Comparison of ENCODE assay signal across 1 cellular context in the genomic region with DNA sequence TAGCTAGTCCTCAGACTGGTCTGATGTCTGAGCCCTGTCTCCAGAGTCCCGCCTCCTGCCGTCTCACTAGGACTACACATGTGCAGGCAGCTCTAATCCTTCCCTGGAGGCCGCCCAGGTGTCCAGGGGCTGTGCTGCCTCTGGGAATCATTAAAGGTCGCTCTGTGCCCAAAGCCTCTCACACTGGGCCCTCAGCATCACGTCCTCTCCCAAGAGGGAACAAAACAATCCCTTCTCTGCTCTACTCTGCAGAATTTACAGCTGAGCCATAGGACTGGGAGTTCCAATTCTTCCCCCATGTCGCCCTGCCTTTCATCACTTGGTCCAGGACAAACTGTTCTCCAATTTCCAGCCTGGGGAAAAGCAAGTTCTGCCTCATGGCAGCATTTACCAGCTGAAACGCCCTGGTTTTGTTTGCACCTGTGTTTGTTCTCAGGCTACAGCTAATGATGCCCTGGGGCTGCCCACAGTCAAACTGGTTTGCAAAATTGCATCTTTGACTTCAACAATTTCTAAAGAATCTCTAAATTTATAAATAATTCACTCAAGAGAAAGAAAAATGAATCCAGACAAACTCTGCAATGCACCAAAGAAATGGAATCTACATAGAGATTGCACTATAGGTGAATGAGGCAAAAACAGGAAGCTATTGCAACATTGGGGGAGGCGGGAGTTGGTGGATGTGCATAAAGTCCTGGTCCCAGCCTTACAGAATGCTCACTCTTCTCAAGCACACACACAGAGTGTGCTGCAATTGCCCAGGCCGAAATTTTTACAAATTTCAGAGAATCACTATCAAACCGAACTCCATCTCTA.
TF ChIP-seq lines count a peak whose summit lies in the region.

No MANE protein-coding gene starts in this region.

TF ChIP-seq in HepG2, 621 proteins besides CTCF, POLR2A, EP300 and RAD21 (continues in another document):
- TF ChIP-seq ZNF644 (CRISPR knock-in tag; IDR thresholded peaks at IDR 0.05; ENCODE audit: low read depth) (peak; percentile 65; the same call in 1 of the 2 replicates), FOXM1 (CRISPR knock-in tag; IDR thresholded peaks at IDR 0.05) (no peak), FOXK1 (CRISPR knock-in tag; IDR thresholded peaks at IDR 0.05; ENCODE audit: borderline replicate concordance, low read depth) (no peak), ARNT (IDR thresholded peaks at IDR 0.05) (no peak), GABPA (IDR thresholded peaks at IDR 0.05; ENCODE audit: low read depth, low read length) (no peak), GABPA (CRISPR knock-in tag; IDR thresholded peaks at IDR 0.05; ENCODE audit: low read depth) (peak; percentile 49; the same call in 1 of the 2 replicates), HNRNPLL (IDR thresholded peaks at IDR 0.05; ENCODE audit: low read depth, low read length, poor library complexity, severe bottlenecking) (no peak), ZSCAN22 (CRISPR knock-in tag; IDR thresholded peaks at IDR 0.05) (no peak), ATM (IDR thresholded peaks at IDR 0.05; ENCODE audit: borderline replicate concordance) (no peak), SMAD3 (CRISPR knock-in tag; IDR thresholded peaks at IDR 0.05) (no peak), TGIF2 (CRISPR knock-in tag; IDR thresholded peaks at IDR 0.05) (peak; percentile 48; the same call in 1 of the 2 replicates), ZSCAN30 (CRISPR knock-in tag; IDR thresholded peaks at IDR 0.05) (no peak), SAFB2 (CRISPR knock-in tag; IDR thresholded peaks at IDR 0.05; ENCODE audit: borderline replicate concordance, low read depth) (no peak), ZNF382 (CRISPR knock-in tag; IDR thresholded peaks at IDR 0.05; ENCODE audit: borderline replicate concordance) (no peak), CCAR2 (optimal IDR thresholded peaks at IDR 0.05; ENCODE audit: low read depth, low read length) (no peak), FOSL2 (CRISPR knock-in tag; IDR thresholded peaks at IDR 0.05) (peak; percentile 27; the same call in 1 of the 2 replicates), KDM5A (IDR thresholded peaks at IDR 0.05; ENCODE audit: borderline replicate concordance, low read length) (peak; percentile 37; the same call in 1 of the 2 replicates), NKX3-1 (CRISPR knock-in tag; IDR thresholded peaks at IDR 0.05) (no peak), RARG (CRISPR knock-in tag; IDR thresholded peaks at IDR 0.05; ENCODE audit: low read depth) (no peak), DMAP1 (CRISPR knock-in tag; IDR thresholded peaks at IDR 0.05) (no peak), ZNF484 (CRISPR knock-in tag; IDR thresholded peaks at IDR 0.05; ENCODE audit: borderline replicate concordance, low read depth) (no peak), MXI1 (IDR thresholded peaks at IDR 0.05; ENCODE audit: borderline replicate concordance, low read depth, low read length) (no peak), ZNF446 (CRISPR knock-in tag; IDR thresholded peaks at IDR 0.05) (no peak)
- TF ChIP-seq, protein P1, sequence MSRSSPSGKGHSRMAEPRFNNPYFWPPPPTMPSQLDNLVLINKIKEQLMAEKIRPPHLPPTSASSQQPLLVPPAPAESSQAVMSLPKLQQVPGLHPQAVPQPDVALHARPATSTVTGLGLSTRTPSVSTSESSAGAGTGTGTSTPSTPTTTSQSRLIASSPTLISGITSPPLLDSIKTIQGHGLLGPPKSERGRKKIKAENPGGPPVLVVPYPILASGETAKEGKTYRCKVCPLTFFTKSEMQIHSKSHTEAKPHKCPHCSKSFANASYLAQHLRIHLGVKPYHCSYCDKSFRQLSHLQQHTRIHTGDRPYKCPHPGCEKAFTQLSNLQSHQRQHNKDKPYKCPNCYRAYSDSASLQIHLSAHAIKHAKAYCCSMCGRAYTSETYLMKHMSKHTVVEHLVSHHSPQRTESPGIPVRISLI (CRISPR knock-in tag; IDR thresholded peaks at IDR 0.05; ENCODE audit: borderline replicate concordance) = no peak
- TF ChIP-seq, protein P2, sequence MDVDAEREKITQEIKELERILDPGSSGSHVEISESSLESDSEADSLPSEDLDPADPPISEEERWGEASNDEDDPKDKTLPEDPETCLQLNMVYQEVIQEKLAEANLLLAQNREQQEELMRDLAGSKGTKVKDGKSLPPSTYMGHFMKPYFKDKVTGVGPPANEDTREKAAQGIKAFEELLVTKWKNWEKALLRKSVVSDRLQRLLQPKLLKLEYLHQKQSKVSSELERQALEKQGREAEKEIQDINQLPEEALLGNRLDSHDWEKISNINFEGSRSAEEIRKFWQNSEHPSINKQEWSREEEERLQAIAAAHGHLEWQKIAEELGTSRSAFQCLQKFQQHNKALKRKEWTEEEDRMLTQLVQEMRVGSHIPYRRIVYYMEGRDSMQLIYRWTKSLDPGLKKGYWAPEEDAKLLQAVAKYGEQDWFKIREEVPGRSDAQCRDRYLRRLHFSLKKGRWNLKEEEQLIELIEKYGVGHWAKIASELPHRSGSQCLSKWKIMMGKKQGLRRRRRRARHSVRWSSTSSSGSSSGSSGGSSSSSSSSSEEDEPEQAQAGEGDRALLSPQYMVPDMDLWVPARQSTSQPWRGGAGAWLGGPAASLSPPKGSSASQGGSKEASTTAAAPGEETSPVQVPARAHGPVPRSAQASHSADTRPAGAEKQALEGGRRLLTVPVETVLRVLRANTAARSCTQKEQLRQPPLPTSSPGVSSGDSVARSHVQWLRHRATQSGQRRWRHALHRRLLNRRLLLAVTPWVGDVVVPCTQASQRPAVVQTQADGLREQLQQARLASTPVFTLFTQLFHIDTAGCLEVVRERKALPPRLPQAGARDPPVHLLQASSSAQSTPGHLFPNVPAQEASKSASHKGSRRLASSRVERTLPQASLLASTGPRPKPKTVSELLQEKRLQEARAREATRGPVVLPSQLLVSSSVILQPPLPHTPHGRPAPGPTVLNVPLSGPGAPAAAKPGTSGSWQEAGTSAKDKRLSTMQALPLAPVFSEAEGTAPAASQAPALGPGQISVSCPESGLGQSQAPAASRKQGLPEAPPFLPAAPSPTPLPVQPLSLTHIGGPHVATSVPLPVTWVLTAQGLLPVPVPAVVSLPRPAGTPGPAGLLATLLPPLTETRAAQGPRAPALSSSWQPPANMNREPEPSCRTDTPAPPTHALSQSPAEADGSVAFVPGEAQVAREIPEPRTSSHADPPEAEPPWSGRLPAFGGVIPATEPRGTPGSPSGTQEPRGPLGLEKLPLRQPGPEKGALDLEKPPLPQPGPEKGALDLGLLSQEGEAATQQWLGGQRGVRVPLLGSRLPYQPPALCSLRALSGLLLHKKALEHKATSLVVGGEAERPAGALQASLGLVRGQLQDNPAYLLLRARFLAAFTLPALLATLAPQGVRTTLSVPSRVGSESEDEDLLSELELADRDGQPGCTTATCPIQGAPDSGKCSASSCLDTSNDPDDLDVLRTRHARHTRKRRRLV (CRISPR knock-in tag; IDR thresholded peaks at IDR 0.05) = peak; percentile 28; the same call in 1 of the 2 replicates
- TF ChIP-seq, protein P3, sequence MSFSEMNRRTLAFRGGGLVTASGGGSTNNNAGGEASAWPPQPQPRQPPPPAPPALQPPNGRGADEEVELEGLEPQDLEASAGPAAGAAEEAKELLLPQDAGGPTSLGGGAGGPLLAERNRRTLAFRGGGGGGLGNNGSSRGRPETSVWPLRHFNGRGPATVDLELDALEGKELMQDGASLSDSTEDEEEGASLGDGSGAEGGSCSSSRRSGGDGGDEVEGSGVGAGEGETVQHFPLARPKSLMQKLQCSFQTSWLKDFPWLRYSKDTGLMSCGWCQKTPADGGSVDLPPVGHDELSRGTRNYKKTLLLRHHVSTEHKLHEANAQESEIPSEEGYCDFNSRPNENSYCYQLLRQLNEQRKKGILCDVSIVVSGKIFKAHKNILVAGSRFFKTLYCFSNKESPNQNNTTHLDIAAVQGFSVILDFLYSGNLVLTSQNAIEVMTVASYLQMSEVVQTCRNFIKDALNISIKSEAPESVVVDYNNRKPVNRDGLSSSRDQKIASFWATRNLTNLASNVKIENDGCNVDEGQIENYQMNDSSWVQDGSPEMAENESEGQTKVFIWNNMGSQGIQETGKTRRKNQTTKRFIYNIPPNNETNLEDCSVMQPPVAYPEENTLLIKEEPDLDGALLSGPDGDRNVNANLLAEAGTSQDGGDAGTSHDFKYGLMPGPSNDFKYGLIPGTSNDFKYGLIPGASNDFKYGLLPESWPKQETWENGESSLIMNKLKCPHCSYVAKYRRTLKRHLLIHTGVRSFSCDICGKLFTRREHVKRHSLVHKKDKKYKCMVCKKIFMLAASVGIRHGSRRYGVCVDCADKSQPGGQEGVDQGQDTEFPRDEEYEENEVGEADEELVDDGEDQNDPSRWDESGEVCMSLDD (CRISPR knock-in tag; IDR thresholded peaks at IDR 0.05; ENCODE audit: borderline replicate concordance) = no peak
- TF ChIP-seq, protein P4, sequence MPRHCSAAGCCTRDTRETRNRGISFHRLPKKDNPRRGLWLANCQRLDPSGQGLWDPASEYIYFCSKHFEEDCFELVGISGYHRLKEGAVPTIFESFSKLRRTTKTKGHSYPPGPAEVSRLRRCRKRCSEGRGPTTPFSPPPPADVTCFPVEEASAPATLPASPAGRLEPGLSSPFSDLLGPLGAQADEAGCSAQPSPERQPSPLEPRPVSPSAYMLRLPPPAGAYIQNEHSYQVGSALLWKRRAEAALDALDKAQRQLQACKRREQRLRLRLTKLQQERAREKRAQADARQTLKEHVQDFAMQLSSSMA (CRISPR knock-in tag; IDR thresholded peaks at IDR 0.05) = no peak
- TF ChIP-seq, protein P5, sequence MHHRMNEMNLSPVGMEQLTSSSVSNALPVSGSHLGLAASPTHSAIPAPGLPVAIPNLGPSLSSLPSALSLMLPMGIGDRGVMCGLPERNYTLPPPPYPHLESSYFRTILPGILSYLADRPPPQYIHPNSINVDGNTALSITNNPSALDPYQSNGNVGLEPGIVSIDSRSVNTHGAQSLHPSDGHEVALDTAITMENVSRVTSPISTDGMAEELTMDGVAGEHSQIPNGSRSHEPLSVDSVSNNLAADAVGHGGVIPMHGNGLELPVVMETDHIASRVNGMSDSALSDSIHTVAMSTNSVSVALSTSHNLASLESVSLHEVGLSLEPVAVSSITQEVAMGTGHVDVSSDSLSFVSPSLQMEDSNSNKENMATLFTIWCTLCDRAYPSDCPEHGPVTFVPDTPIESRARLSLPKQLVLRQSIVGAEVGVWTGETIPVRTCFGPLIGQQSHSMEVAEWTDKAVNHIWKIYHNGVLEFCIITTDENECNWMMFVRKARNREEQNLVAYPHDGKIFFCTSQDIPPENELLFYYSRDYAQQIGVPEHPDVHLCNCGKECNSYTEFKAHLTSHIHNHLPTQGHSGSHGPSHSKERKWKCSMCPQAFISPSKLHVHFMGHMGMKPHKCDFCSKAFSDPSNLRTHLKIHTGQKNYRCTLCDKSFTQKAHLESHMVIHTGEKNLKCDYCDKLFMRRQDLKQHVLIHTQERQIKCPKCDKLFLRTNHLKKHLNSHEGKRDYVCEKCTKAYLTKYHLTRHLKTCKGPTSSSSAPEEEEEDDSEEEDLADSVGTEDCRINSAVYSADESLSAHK (CRISPR knock-in tag; IDR thresholded peaks at IDR 0.05; ENCODE audit: borderline replicate concordance) = no peak
- TF ChIP-seq, protein P6, sequence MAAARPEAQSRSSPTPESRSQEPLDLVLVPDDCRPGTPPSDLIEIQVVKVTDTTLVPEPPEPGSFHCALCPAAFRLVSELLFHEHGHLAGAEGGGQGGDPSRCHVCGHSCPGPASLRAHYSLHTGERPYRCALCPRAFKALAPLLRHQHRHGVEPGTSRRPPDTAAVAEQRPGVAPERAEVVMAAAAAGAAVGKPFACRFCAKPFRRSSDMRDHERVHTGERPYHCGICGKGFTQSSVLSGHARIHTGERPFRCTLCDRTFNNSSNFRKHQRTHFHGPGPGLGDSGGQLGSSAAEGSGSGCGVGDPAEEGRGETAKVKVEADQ (CRISPR knock-in tag; IDR thresholded peaks at IDR 0.05; ENCODE audit: borderline replicate concordance) = no peak
- TF ChIP-seq, protein P7, sequence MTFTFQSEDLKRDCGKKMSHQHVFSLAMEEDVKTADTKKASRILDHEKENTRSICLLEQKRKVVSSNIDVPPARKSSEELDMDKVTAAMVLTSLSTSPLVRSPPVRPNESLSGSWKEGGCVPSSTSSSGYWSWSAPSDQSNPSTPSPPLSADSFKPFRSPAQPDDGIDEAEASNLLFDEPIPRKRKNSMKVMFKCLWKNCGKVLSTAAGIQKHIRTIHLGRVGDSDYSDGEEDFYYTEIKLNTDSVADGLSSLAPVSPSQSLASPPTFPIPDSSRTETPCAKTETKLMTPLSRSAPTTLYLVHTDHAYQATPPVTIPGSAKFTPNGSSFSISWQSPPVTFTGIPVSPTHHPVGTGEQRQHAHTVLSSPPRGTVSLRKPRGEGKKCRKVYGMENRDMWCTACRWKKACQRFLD (CRISPR knock-in tag; IDR thresholded peaks at IDR 0.05; ENCODE audit: borderline replicate concordance) = no peak
- TF ChIP-seq, protein P8, sequence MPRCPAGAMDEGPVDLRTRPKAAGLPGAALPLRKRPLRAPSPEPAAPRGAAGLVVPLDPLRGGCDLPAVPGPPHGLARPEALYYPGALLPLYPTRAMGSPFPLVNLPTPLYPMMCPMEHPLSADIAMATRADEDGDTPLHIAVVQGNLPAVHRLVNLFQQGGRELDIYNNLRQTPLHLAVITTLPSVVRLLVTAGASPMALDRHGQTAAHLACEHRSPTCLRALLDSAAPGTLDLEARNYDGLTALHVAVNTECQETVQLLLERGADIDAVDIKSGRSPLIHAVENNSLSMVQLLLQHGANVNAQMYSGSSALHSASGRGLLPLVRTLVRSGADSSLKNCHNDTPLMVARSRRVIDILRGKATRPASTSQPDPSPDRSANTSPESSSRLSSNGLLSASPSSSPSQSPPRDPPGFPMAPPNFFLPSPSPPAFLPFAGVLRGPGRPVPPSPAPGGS (CRISPR knock-in tag; IDR thresholded peaks at IDR 0.05) = no peak
- TF ChIP-seq, protein P9, sequence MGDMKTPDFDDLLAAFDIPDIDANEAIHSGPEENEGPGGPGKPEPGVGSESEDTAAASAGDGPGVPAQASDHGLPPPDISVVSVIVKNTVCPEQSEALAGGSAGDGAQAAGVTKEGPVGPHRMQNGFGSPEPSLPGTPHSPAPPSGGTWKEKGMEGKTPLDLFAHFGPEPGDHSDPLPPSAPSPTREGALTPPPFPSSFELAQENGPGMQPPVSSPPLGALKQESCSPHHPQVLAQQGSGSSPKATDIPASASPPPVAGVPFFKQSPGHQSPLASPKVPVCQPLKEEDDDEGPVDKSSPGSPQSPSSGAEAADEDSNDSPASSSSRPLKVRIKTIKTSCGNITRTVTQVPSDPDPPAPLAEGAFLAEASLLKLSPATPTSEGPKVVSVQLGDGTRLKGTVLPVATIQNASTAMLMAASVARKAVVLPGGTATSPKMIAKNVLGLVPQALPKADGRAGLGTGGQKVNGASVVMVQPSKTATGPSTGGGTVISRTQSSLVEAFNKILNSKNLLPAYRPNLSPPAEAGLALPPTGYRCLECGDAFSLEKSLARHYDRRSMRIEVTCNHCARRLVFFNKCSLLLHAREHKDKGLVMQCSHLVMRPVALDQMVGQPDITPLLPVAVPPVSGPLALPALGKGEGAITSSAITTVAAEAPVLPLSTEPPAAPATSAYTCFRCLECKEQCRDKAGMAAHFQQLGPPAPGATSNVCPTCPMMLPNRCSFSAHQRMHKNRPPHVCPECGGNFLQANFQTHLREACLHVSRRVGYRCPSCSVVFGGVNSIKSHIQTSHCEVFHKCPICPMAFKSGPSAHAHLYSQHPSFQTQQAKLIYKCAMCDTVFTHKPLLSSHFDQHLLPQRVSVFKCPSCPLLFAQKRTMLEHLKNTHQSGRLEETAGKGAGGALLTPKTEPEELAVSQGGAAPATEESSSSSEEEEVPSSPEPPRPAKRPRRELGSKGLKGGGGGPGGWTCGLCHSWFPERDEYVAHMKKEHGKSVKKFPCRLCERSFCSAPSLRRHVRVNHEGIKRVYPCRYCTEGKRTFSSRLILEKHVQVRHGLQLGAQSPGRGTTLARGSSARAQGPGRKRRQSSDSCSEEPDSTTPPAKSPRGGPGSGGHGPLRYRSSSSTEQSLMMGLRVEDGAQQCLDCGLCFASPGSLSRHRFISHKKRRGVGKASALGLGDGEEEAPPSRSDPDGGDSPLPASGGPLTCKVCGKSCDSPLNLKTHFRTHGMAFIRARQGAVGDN (CRISPR knock-in tag; IDR thresholded peaks at IDR 0.05) = peak; percentile 38
